Comparison of ENCODE assay signal across 1 cellular context in genomic region chr1:51618715-51619114, GRCh38.
TF ChIP-seq lines count a peak whose summit lies in the region.

No MANE protein-coding gene starts in this region.

TF ChIP-seq in WTC11, 78 proteins besides CTCF, POLR2A, EP300 and RAD21 (continued from another document):
- TF ChIP-seq STAT6 (CRISPR knock-in tag; conservative IDR thresholded peaks at IDR 0.05; ENCODE audit: low read depth) = no peak
- no peak for TF ChIP-seq MXD4 (CRISPR knock-in tag; IDR thresholded peaks at IDR 0.05; ENCODE audit: borderline replicate concordance)
- TF ChIP-seq ELF4 (CRISPR knock-in tag; IDR thresholded peaks at IDR 0.05; ENCODE audit: low read depth) = no peak
- no peak for TF ChIP-seq ATF2 (CRISPR knock-in tag; IDR thresholded peaks at IDR 0.05; ENCODE audit: borderline replicate concordance, low read depth)
- TF ChIP-seq ZNF138 (CRISPR knock-in tag; conservative IDR thresholded peaks at IDR 0.05) = no peak
- TF ChIP-seq USF1 (CRISPR knock-in tag; IDR thresholded peaks at IDR 0.05) = no peak
- TF ChIP-seq ESRRA (CRISPR knock-in tag; IDR thresholded peaks at IDR 0.05; ENCODE audit: borderline replicate concordance) = no peak
- no peak for TF ChIP-seq E2F1 (CRISPR knock-in tag; IDR thresholded peaks at IDR 0.05)
TF ChIP-seq in WTC11: peak in this region for 0.
